ENCODE assay signal across 1 cellular context in the genomic region with DNA sequence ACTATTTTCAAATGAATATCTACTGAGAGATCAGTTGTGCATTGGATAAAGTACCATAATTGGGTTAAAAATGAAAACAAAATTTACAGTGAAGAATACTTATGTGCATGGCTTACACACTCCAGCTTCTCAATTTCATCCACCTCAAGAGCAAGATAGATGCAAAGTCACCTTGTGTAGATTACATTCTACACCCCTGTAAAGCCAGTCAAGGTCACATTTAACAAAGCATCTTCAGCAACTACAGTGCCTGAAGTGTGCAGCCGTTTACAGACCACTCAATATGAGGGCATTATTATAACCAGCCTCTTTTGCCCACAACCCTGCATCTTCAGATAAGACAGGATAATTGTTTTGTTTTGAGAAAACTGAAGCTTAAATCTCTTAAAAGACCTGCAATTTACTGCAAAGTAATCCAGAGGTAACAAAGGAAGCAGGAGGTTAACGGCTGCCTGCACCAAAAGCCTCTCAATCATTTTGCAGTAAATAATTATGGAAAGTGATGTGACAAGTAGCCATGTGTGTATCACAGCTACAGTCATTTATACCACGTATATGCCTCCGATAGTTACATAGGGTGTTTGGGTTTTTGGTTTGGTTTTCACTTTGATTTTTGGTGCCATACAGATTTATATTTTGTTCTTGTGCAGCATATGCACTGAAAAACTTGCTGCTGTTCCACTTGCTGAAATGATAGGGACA.
A peak's percentile ranks its signal among the peaks of the same experiment; 100 is the strongest.
TF ChIP-seq lines count a peak whose summit lies in the region.

No MANE protein-coding gene starts in this region.

TF ChIP-seq in GM12878, 131 proteins besides CTCF, POLR2A, EP300 and RAD21:
- TF ChIP-seq, protein P1, sequence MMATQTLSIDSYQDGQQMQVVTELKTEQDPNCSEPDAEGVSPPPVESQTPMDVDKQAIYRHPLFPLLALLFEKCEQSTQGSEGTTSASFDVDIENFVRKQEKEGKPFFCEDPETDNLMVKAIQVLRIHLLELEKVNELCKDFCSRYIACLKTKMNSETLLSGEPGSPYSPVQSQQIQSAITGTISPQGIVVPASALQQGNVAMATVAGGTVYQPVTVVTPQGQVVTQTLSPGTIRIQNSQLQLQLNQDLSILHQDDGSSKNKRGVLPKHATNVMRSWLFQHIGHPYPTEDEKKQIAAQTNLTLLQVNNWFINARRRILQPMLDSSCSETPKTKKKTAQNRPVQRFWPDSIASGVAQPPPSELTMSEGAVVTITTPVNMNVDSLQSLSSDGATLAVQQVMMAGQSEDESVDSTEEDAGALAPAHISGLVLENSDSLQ (IDR thresholded peaks at IDR 0.05) = peak; percentile 13; the same call in 1 of the 2 replicates
- TF ChIP-seq POLR2AphosphoS5 (IDR thresholded peaks at IDR 0.05; ENCODE audit: low read length) = peak; percentile 40; the same call in 1 of the 2 replicates
- TF ChIP-seq, protein P2, sequence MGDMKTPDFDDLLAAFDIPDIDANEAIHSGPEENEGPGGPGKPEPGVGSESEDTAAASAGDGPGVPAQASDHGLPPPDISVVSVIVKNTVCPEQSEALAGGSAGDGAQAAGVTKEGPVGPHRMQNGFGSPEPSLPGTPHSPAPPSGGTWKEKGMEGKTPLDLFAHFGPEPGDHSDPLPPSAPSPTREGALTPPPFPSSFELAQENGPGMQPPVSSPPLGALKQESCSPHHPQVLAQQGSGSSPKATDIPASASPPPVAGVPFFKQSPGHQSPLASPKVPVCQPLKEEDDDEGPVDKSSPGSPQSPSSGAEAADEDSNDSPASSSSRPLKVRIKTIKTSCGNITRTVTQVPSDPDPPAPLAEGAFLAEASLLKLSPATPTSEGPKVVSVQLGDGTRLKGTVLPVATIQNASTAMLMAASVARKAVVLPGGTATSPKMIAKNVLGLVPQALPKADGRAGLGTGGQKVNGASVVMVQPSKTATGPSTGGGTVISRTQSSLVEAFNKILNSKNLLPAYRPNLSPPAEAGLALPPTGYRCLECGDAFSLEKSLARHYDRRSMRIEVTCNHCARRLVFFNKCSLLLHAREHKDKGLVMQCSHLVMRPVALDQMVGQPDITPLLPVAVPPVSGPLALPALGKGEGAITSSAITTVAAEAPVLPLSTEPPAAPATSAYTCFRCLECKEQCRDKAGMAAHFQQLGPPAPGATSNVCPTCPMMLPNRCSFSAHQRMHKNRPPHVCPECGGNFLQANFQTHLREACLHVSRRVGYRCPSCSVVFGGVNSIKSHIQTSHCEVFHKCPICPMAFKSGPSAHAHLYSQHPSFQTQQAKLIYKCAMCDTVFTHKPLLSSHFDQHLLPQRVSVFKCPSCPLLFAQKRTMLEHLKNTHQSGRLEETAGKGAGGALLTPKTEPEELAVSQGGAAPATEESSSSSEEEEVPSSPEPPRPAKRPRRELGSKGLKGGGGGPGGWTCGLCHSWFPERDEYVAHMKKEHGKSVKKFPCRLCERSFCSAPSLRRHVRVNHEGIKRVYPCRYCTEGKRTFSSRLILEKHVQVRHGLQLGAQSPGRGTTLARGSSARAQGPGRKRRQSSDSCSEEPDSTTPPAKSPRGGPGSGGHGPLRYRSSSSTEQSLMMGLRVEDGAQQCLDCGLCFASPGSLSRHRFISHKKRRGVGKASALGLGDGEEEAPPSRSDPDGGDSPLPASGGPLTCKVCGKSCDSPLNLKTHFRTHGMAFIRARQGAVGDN (IDR thresholded peaks at IDR 0.05) = no peak
